8 cellular contexts compared by ENCODE assay signal in genomic region chr12:4604684-4605193, GRCh38. TPM values are rescaled to one million over a fixed set of nuclear protein-coding genes. Genes with fewer than 3 reads are reported as not detected.
DNase-seq lines count a peak whose midpoint lies in the region; ATAC-seq and TF ChIP-seq lines count a peak whose summit lies in the region.

No MANE protein-coding gene starts in this region.

- ATAC-seq in GM21619 (IDR thresholded peaks at IDR 0.05; ENCODE audit: unreplicated experiment) = peak; percentile 95
- ATAC-seq in stimulated activated naive CD8-positive, alpha-beta T cell treated with anti-CD3 and anti-CD28 coated beads, Interleukin-15, Interleukin-2, amounts not matched to agents 100 U/mL and 50 U/mL, for 24 hours = peak; percentile 98

- in situ Hi-C loops in KBM-7 (cut with MboI; ENCODE audit: low pct_unique_long_range_greater_than_20kb, low sequenced_read_pairs) = no loop called here

- DNase-seq in Daoy (ENCODE audit: low read depth) (peak; percentile 89), KBM-7 (peak; percentile 94), RPMI7951 (ENCODE audit: low read depth) (peak; percentile 81), fibroblast of pulmonary artery (ENCODE audit: low read depth) (peak; percentile 92)
- peak; percentile 70 for DNase-seq in activated T-helper 2 cell treated with anti-CD3 and anti-CD28 coated beads, Interferon-gamma antibody, Interleukin-2, Interleukin-4, amounts not matched to agents 10 μg/mL and 5 μg/mL and 100 μg/mL, durations not matched to agents 14 hours and 24 hours and 36 hours (ENCODE audit: low spot score)
- DNase-seq in stimulated activated naive CD8-positive, alpha-beta T cell treated with anti-CD3 and anti-CD28 coated beads, Interleukin-15, Interleukin-2, amounts not matched to agents 100 U/mL and 50 U/mL, for 24 hours = peak; percentile 86

- peak overlapping the region; percentile 93 for H3K4me3 Mint-ChIP-seq in activated T-helper 2 cell treated with anti-CD3 and anti-CD28 coated beads, Interferon-gamma antibody, Interleukin-2, Interleukin-4, amounts not matched to agents 10 μg/mL and 5 μg/mL and 100 μg/mL, durations not matched to agents 14 hours and 24 hours and 36 hours (ENCODE audit: low read depth)
- peak overlapping the region; percentile 95 to 99 (median 98) for H3K4me3 Mint-ChIP-seq in nephron

- H3K4me3 ChIP-seq in fibroblast of pulmonary artery (replicated peaks; ENCODE audit: low read depth, low read length) = peak overlapping the region; percentile 91

- intact Hi-C loops in activated T-helper 2 cell treated with anti-CD3 and anti-CD28 coated beads, Interferon-gamma antibody, Interleukin-2, Interleukin-4, amounts not matched to agents 10 μg/mL and 5 μg/mL and 100 μg/mL, durations not matched to agents 14 hours and 24 hours and 36 hours (cut with micrococcal nuclease) = loop anchor here (1.0 to 10.0 kb wide), 2 partner anchors 45 to 150 kb away; partner anchors contain the start of genes AKAP3 and NDUFA9

- H3K9me3 Mint-ChIP-seq in activated T-helper 2 cell treated with anti-CD3 and anti-CD28 coated beads, Interferon-gamma antibody, Interleukin-2, Interleukin-4, amounts not matched to agents 10 μg/mL and 5 μg/mL and 100 μg/mL, durations not matched to agents 14 hours and 24 hours and 36 hours = no peaks in the 10 kb centered on the region
- H3K9me3 Mint-ChIP-seq in nephron = no peaks in the 10 kb centered on the region

- peaks cover 2% of the 10 kb centered on the region for H3K36me3 Mint-ChIP-seq in activated T-helper 2 cell treated with anti-CD3 and anti-CD28 coated beads, Interferon-gamma antibody, Interleukin-2, Interleukin-4, amounts not matched to agents 10 μg/mL and 5 μg/mL and 100 μg/mL, durations not matched to agents 14 hours and 24 hours and 36 hours (ENCODE audit: low read depth)
- H3K36me3 Mint-ChIP-seq in nephron (ENCODE audit: low read depth) = no peaks in the 10 kb centered on the region

- H3K27ac Mint-ChIP-seq in activated T-helper 2 cell treated with anti-CD3 and anti-CD28 coated beads, Interferon-gamma antibody, Interleukin-2, Interleukin-4, amounts not matched to agents 10 μg/mL and 5 μg/mL and 100 μg/mL, durations not matched to agents 14 hours and 24 hours and 36 hours = peak overlapping the region; percentile 85
- peak overlapping the region; percentile 57 to 86 (median 78) for H3K27ac Mint-ChIP-seq in nephron

- H3K27me3 Mint-ChIP-seq in activated T-helper 2 cell treated with anti-CD3 and anti-CD28 coated beads, Interferon-gamma antibody, Interleukin-2, Interleukin-4, amounts not matched to agents 10 μg/mL and 5 μg/mL and 100 μg/mL, durations not matched to agents 14 hours and 24 hours and 36 hours (ENCODE audit: low read depth) = peaks cover 20% of the 10 kb centered on the region
- peaks cover 24% of the 10 kb centered on the region for H3K27me3 Mint-ChIP-seq in nephron (ENCODE audit: low read depth)

- TF ChIP-seq CTCF in fibroblast of pulmonary artery (IDR thresholded peaks at IDR 0.05; ENCODE audit: low read length, missing control alignments) = peak; percentile 99
- peak; percentile 99 to 100 (median 99) for TF ChIP-seq CTCF in nephron (IDR thresholded peaks at IDR 0.05; ENCODE audit: unreplicated experiment in 3 of 3)

- H3K4me1 Mint-ChIP-seq in activated T-helper 2 cell treated with anti-CD3 and anti-CD28 coated beads, Interferon-gamma antibody, Interleukin-2, Interleukin-4, amounts not matched to agents 10 μg/mL and 5 μg/mL and 100 μg/mL, durations not matched to agents 14 hours and 24 hours and 36 hours (ENCODE audit: low read depth) = peaks cover 12% of the 10 kb centered on the region
- peaks cover 13% of the 10 kb centered on the region for H3K4me1 Mint-ChIP-seq in nephron

RNA-seq across cellular contexts. Expression of gene DYRK4, which starts 42.7 kb away (rescaled TPM):
- total RNA-seq in Daoy (2014; rRNA removed; shearing (Covaris generic)) = 36.0 and 48.5 TPM in 2 replicates
- 50.6 and 54.5 TPM in 2 replicates for total RNA-seq in RPMI7951 (2014; rRNA removed; shearing (Covaris generic))
- total RNA-seq in activated T-helper 2 cell treated with anti-CD3 and anti-CD28 coated beads, Interferon-gamma antibody, Interleukin-2, Interleukin-4, amounts not matched to agents 10 μg/mL and 5 μg/mL and 100 μg/mL, durations not matched to agents 14 hours and 24 hours and 36 hours = 30.1 and 34.4 TPM in 2 replicates

RNA-seq across cellular contexts. Expression of gene AKAP3, which starts 44.1 kb away (rescaled TPM):
- total RNA-seq in Daoy (2014; rRNA removed; shearing (Covaris generic)) = 0.97 and 4.5 TPM in 2 replicates
- 0.60 and 2.3 TPM in 2 replicates for total RNA-seq in RPMI7951 (2014; rRNA removed; shearing (Covaris generic))
- total RNA-seq in activated T-helper 2 cell treated with anti-CD3 and anti-CD28 coated beads, Interferon-gamma antibody, Interleukin-2, Interleukin-4, amounts not matched to agents 10 μg/mL and 5 μg/mL and 100 μg/mL, durations not matched to agents 14 hours and 24 hours and 36 hours = 0.55 and 0.71 TPM in 2 replicates

RNA-seq across cellular contexts. Expression of gene NDUFA9, which starts 44.2 kb away (rescaled TPM):
- total RNA-seq in Daoy (2014; rRNA removed; shearing (Covaris generic)) = 186 and 291 TPM in 2 replicates
- 59.3 and 83.0 TPM in 2 replicates for total RNA-seq in RPMI7951 (2014; rRNA removed; shearing (Covaris generic))
- total RNA-seq in activated T-helper 2 cell treated with anti-CD3 and anti-CD28 coated beads, Interferon-gamma antibody, Interleukin-2, Interleukin-4, amounts not matched to agents 10 μg/mL and 5 μg/mL and 100 μg/mL, durations not matched to agents 14 hours and 24 hours and 36 hours = 124 and 125 TPM in 2 replicates

Comparison
In these comparisons a context has a peak if more than half of its experiments do, and no peak if none do; other contexts are left out.
1. Peak in every context shown above with its lines: DNase-seq, ATAC-seq and H3K4me3 ChIP-seq.